14 cellular contexts compared by ENCODE assay signal in genomic region chr2:127165539-127165935, GRCh38. TPM values are rescaled to one million over a fixed set of nuclear protein-coding genes. Genes with fewer than 3 reads are reported as not detected.
A peak's percentile ranks its signal among the peaks of the same experiment; 100 is the strongest.
DNase-seq lines count a peak whose midpoint lies in the region; ATAC-seq and TF ChIP-seq lines count a peak whose summit lies in the region.
"Had no signal": no experiment of that assay in that cellular context is flagged by ENCODE, and none has a peak within 500 bp of the region (broad histone marks: within the 10 kb centered on the region; RNA-seq: fewer than 3 reads in every experiment).

No MANE protein-coding gene starts in this region.

- H3K36me3 Mint-ChIP-seq in activated CD4-positive, alpha-beta memory T cell treated with anti-CD3 and anti-CD28 coated beads, Interleukin-2, amount 10 ng/mL, durations not matched to agents 7 days and 5 days (ENCODE audit: low read depth): no peaks in the 10 kb centered on the region
- H3K36me3 Mint-ChIP-seq in endothelial cell (ENCODE audit: low read depth, unreplicated experiment): no peaks in the 10 kb centered on the region

- ATAC-seq in GM21526 (IDR thresholded peaks at IDR 0.05; ENCODE audit: low FRiP score, unreplicated experiment): no peak

- no peak overlapping the region for H3K4me3 ChIP-seq in sigmoid colon
- no peak overlapping the region for H3K4me3 ChIP-seq in esophagus squamous epithelium
- H3K4me3 ChIP-seq: stomach had no signal

- no peak overlapping the region for H3K4me3 Mint-ChIP-seq in activated CD4-positive, alpha-beta memory T cell treated with anti-CD3 and anti-CD28 coated beads, Interleukin-2, amount 10 ng/mL, durations not matched to agents 7 days and 5 days
- no peak overlapping the region for H3K4me3 Mint-ChIP-seq in endothelial cell (ENCODE audit: unreplicated experiment)
- H3K4me3 Mint-ChIP-seq: activated CD4-positive, alpha-beta T cell treated with anti-CD3 and anti-CD28 coated beads, Interleukin-2, amount 10 ng/mL, durations not matched to agents 7 days and 5 days had no signal

- H3K27ac Mint-ChIP-seq in activated CD4-positive, alpha-beta memory T cell treated with anti-CD3 and anti-CD28 coated beads, Interleukin-2, amount 10 ng/mL, durations not matched to agents 7 days and 5 days: no peak overlapping the region
- no peak overlapping the region for H3K27ac Mint-ChIP-seq in endothelial cell (ENCODE audit: unreplicated experiment)
- H3K27ac Mint-ChIP-seq: activated CD4-positive, alpha-beta T cell treated with anti-CD3 and anti-CD28 coated beads, Interleukin-2, amount 10 ng/mL, durations not matched to agents 7 days and 5 days had no signal

- no peaks in the 10 kb centered on the region for H3K36me3 ChIP-seq in sigmoid colon
- no peaks in the 10 kb centered on the region for H3K36me3 ChIP-seq in esophagus squamous epithelium
- H3K36me3 ChIP-seq: stomach had no signal

- no peaks in the 10 kb centered on the region for H3K4me1 Mint-ChIP-seq in activated CD4-positive, alpha-beta memory T cell treated with anti-CD3 and anti-CD28 coated beads, Interleukin-2, amount 10 ng/mL, durations not matched to agents 7 days and 5 days
- peaks cover 12% of the 10 kb centered on the region for H3K4me1 Mint-ChIP-seq in endothelial cell (ENCODE audit: unreplicated experiment)

- no peaks in the 10 kb centered on the region for H3K9me3 Mint-ChIP-seq in activated CD4-positive, alpha-beta memory T cell treated with anti-CD3 and anti-CD28 coated beads, Interleukin-2, amount 10 ng/mL, durations not matched to agents 7 days and 5 days
- no peaks in the 10 kb centered on the region for H3K9me3 Mint-ChIP-seq in endothelial cell (ENCODE audit: unreplicated experiment)
- H3K9me3 Mint-ChIP-seq: activated CD4-positive, alpha-beta T cell treated with anti-CD3 and anti-CD28 coated beads, Interleukin-2, amount 10 ng/mL, durations not matched to agents 7 days and 5 days had no signal

- no peak overlapping the region for H3K27ac ChIP-seq in sigmoid colon
- H3K27ac ChIP-seq in esophagus squamous epithelium: peak overlapping the region in 1 of 4 donors; percentile 54
- H3K27ac ChIP-seq: epithelial cell of prostate, stomach had no signal

- POLR2A ChIA-PET in activated CD4-positive, alpha-beta memory T cell treated with anti-CD3 and anti-CD28 coated beads, Interleukin-2, amount 10 ng/mL, durations not matched to agents 7 days and 5 days (lab: Charles Lee): no interaction called here

- H3K27me3 Mint-ChIP-seq in activated CD4-positive, alpha-beta memory T cell treated with anti-CD3 and anti-CD28 coated beads, Interleukin-2, amount 10 ng/mL, durations not matched to agents 7 days and 5 days: peaks cover 8% of the 10 kb centered on the region
- peaks cover 5% of the 10 kb centered on the region for H3K27me3 Mint-ChIP-seq in endothelial cell (ENCODE audit: unreplicated experiment)

- intact Hi-C loops in sigmoid colon (cut with DNase I): no loop called here
- intact Hi-C loops in esophagus squamous epithelium (cut with DNase I): no loop called here

- TF ChIP-seq POLR2A in sigmoid colon (IDR thresholded peaks at IDR 0.05): no peak
- no peak for TF ChIP-seq POLR2A in esophagus squamous epithelium (IDR thresholded peaks at IDR 0.05)

- CTCF ChIA-PET in activated CD4-positive, alpha-beta memory T cell treated with anti-CD3 and anti-CD28 coated beads, Interleukin-2, amount 10 ng/mL, durations not matched to agents 7 days and 5 days (lab: Charles Lee): no interaction called here

- H3K4me1 ChIP-seq in sigmoid colon (no peaks in the 10 kb centered on the region), esophagus squamous epithelium (peaks cover 0 to 19% (median 0%) of the 10 kb centered on the region in 3 donors)
- H3K4me1 ChIP-seq: stomach had no signal

- no peak for TF ChIP-seq EP300 in sigmoid colon (IDR thresholded peaks at IDR 0.05)

- TF ChIP-seq CTCF in sigmoid colon (IDR thresholded peaks at IDR 0.05): no peak
- no peak for TF ChIP-seq CTCF in esophagus squamous epithelium (IDR thresholded peaks at IDR 0.05)
- no peak for TF ChIP-seq CTCF in endothelial cell (IDR thresholded peaks at IDR 0.05; ENCODE audit: unreplicated experiment)

- DNase-seq in ELF-1 (ENCODE audit: low read depth, low spot score): peak; percentile 77
- DNase-seq in NCI-H1092 (lab: John Stamatoyannopoulos, UW): peak; percentile 51
- DNase-seq in activated CD4-positive, alpha-beta memory T cell treated with anti-CD3 and anti-CD28 coated beads, Interleukin-2, amount 10 ng/mL, durations not matched to agents 7 days and 5 days: peak; percentile 9
- peak; percentile 49 for DNase-seq in sigmoid colon
- DNase-seq in esophagus squamous epithelium (lab: John Stamatoyannopoulos, UW): no peak
- no peak for DNase-seq in endothelial cell (ENCODE audit: low spot score)
- DNase-seq: activated CD4-positive, alpha-beta T cell treated with anti-CD3 and anti-CD28 coated beads, Interleukin-2, amount 10 ng/mL, durations not matched to agents 7 days and 5 days; C1 segment of cervical spinal cord; kidney; SIG-M5; stomach; T-helper 9 cell had no signal

- H3K27me3 ChIP-seq in sigmoid colon (no peaks in the 10 kb centered on the region), esophagus squamous epithelium (no peaks in the 10 kb centered on the region)
- H3K27me3 ChIP-seq: stomach had no signal

- WGBS in sigmoid colon, 2 donors: 80 to 92% methylated on average over 3 of the region's 3 CpGs
- WGBS in esophagus squamous epithelium, 2 donors: 61 to 89% methylated on average over 1 to 3 of the region's 3 CpGs

- no peaks in the 10 kb centered on the region for H3K9me3 ChIP-seq in sigmoid colon
- no peaks in the 10 kb centered on the region for H3K9me3 ChIP-seq in esophagus squamous epithelium
- H3K9me3 ChIP-seq: stomach had no signal

RNA-seq across cellular contexts. Expression of gene CYP27C1, which starts 54.6 kb away (rescaled TPM):
- not detected for total RNA-seq in activated CD4-positive, alpha-beta memory T cell treated with anti-CD3 and anti-CD28 coated beads, Interleukin-2, amount 10 ng/mL, durations not matched to agents 7 days and 5 days
- under 1 TPM; 0.27 to 0.83 (median 0.52) TPM for total RNA-seq in sigmoid colon
- under 1 TPM in 2 of 3 donors, not detected in 1; 0.55 to 0.60 TPM for polyA plus RNA-seq in sigmoid colon
- 1 to 10 TPM in 3 of 4 donors, under 1 TPM in 1; 0.95 to 4.6 (median 1.6) TPM for total RNA-seq in esophagus squamous epithelium
- total RNA-seq in endothelial cell (ENCODE audit: unreplicated experiment): 6.4 TPM
- total RNA-seq: activated CD4-positive, alpha-beta T cell treated with anti-CD3 and anti-CD28 coated beads, Interleukin-2, amount 10 ng/mL, durations not matched to agents 7 days and 5 days had no signal

RNA-seq across cellular contexts. Expression of gene BIN1, which starts 58.6 kb away (rescaled TPM):
- 100 to 1,000 TPM; 130 to 131 TPM for total RNA-seq in activated CD4-positive, alpha-beta memory T cell treated with anti-CD3 and anti-CD28 coated beads, Interleukin-2, amount 10 ng/mL, durations not matched to agents 7 days and 5 days
- 10 to 100 TPM; 36.1 to 57.9 (median 43.2) TPM for total RNA-seq in sigmoid colon
- polyA plus RNA-seq in sigmoid colon: 10 to 100 TPM; 20.3 to 52.9 (median 34.8) TPM
- total RNA-seq in esophagus squamous epithelium: 10 to 100 TPM; 10.8 to 23.3 (median 15.5) TPM
- total RNA-seq in endothelial cell (ENCODE audit: unreplicated experiment): 182 TPM

Comparison
In these comparisons a context has a peak if more than half of its experiments do, and no peak if none do; other contexts are left out.
1. DNase-seq: peak in ELF-1 (single experiment), NCI-H1092 (single experiment), activated CD4-positive, alpha-beta memory T cell treated with anti-CD3 and anti-CD28 coated beads, Interleukin-2, amount 10 ng/mL, durations not matched to agents 7 days and 5 days (single experiment) and sigmoid colon (single experiment); none in esophagus squamous epithelium (single experiment) and endothelial cell (single experiment).